In the genomic region with DNA sequence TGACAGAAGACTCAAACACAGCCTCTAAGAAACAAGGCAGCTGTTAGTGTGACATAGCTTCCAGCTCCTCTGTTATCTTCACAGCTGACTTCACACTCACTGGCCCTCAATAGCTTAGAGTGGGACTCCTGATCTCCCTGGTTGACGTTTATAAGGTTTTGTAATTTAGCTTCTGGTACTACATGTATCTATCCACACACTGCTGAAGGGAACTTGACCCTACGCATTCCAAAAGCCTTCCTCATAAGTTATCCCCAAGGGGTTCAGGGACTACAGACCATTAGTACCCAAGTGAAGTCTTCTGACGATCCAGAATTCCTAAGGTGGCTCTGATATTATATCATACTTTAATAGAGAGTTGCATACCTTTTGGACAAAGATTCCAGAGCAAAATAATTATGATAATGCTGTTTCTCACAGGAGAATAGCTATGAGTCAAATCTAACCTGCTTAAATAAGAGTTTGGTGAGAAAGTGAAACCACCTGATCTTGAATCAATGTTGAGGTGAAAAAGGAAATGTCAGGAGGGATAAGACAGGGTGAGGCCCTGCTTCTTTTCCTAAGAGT, we compare ENCODE assay signal across 8 cellular contexts. TPM values are rescaled to one million over a fixed set of nuclear protein-coding genes. Genes with fewer than 3 reads are reported as not detected.
A peak's percentile ranks its signal among the peaks of the same experiment; 100 is the strongest.
DNase-seq lines count a peak whose midpoint lies in the region; ATAC-seq, FAIRE-seq and TF ChIP-seq lines count a peak whose summit lies in the region.

No MANE protein-coding gene starts in this region.

- BruUV-seq in K562 (replicated peaks; lab: Mats Ljungman, UMichigan): no TSS peak

- TF ChIP-seq POLR2A in K562 (conservative IDR thresholded peaks at IDR 0.05): no peak

- CTCF ChIA-PET in K562 (lab: Yijun Ruan, JAX; ENCODE audit: low intra/inter-chr PET ratio): interaction anchor here (1.3 kb wide), 1 partner anchor 19 kb away, joined by 3 read pairs; no protein-coding TSS in a partner anchor

- no peak for TF ChIP-seq RAD21 in K562 (CRISPR knock-in tag; conservative IDR thresholded peaks at IDR 0.05 in 1 of 2, IDR thresholded peaks at IDR 0.05 in 1 of 2)

- no peaks in the 10 kb centered on the region for H3K9me1 ChIP-seq in K562 (ENCODE audit: control insufficient read depth, insufficient read depth, low read length)

- TF ChIP-seq CTCF in K562 (IDR thresholded peaks at IDR 0.05 in 2 of 3, conservative IDR thresholded peaks at IDR 0.05 in 1 of 3; ENCODE audit: insufficient read depth in 2 of 3, low read depth in 1 of 3, low read length in 3 of 3): no peak

- 19% methylated on average over 3 of the region's 3 CpGs for WGBS in K562 (ENCODE audit: insufficient coverage, low coverage, missing lambda C conversion rate)

- DNase-seq in GM03348 (ENCODE audit: low spot score): peak; percentile 35
- DNase-seq in K562 (ENCODE audit: extremely low read depth in 1 of 4, low spot score in 3 of 4): no peak
- DNase-seq in non-pigmented ciliary epithelial cell (ENCODE audit: low read depth): peak; percentile 77
- no peak for DNase-seq in activated gamma-delta T cell (lab: John Stamatoyannopoulos, UW)
- DNase-seq in stimulated activated CD8-positive, alpha-beta memory T cell treated with anti-CD3 and anti-CD28 coated beads, Interleukin-4, amount 100 ng/mL, for 48 hours: no peak
- DNase-seq in NCI-H2081 treated with DMSO at 0.1 percent for 48 hours (lab: John Stamatoyannopoulos, UW): no peak

- POLR2A ChIA-PET in K562 (lab: Yijun Ruan, JAX): interaction anchor here (0.9 to 1.1 kb wide), 2 partner anchors 14 to 17 kb away, joined by 3 read pairs; no protein-coding TSS in a partner anchor

- H3K9ac ChIP-seq in K562 (ENCODE audit: insufficient read depth in 1 of 2, low read depth in 2 of 2, low read length in 2 of 2): no peak overlapping the region

- peak; percentile 49 for ATAC-seq in HG03378 (IDR thresholded peaks at IDR 0.05; ENCODE audit: unreplicated experiment)
- ATAC-seq in K562: peak; percentile 73
- ATAC-seq in HG03460 (IDR thresholded peaks at IDR 0.05; ENCODE audit: unreplicated experiment): no peak

- H3K36me3 ChIP-seq in K562 (ENCODE audit: control insufficient read depth, insufficient read depth, low read length): no peaks in the 10 kb centered on the region

- H3K27me3 ChIP-seq in K562 (ENCODE audit: control insufficient read depth in 2 of 2, insufficient read depth in 2 of 2, low read length in 2 of 2): no peaks in the 10 kb centered on the region

- H3K4me2 ChIP-seq in K562 (ENCODE audit: insufficient read depth, low read length): no peak overlapping the region; the same call in 1 of the 2 replicates

- peak overlapping the region; percentile 15; the same call in 1 of the 2 replicates for H2AFZ ChIP-seq in K562 (ENCODE audit: low read depth, low read length)

- H3K79me2 ChIP-seq in K562 (ENCODE audit: control insufficient read depth, insufficient read depth, low read length): no peaks in the 10 kb centered on the region

- in situ Hi-C loops in K562 (cut with MboI): no loop called here

- no peak for FAIRE-seq in K562 (lab: Jason Lieb, UNC)

- no peaks in the 10 kb centered on the region for H3K9me3 ChIP-seq in K562 (replicated peaks; ENCODE audit: control insufficient read depth, insufficient read depth, low read depth, low read length)

- intact Hi-C loops in K562 (cut with micrococcal nuclease): no loop called here

- no peak overlapping the region for H3K4me3 ChIP-seq in K562

- H4K20me1 ChIP-seq in K562 (replicated peaks; ENCODE audit: control insufficient read depth, insufficient read depth, low read length): no peaks in the 10 kb centered on the region

- H3K27ac ChIP-seq in K562 (ENCODE audit: extremely low read depth, low read depth, low read length): no peak overlapping the region

- no peaks in the 10 kb centered on the region for H3K4me1 ChIP-seq in K562 (replicated peaks in 1 of 2; ENCODE audit: control insufficient read depth in 2 of 2, insufficient read depth in 2 of 2, low read length in 2 of 2)

- TF ChIP-seq EP300 in K562 (IDR thresholded peaks at IDR 0.05; ENCODE audit: low read length): no peak

TF ChIP-seq in K562, 482 proteins besides CTCF, POLR2A, EP300 and RAD21:
- TF ChIP-seq TAF15 (IDR thresholded peaks at IDR 0.05; ENCODE audit: low read depth, low read length) (no peak), CSDE1 (IDR thresholded peaks at IDR 0.05) (no peak)
- TF ChIP-seq, protein P1, sequence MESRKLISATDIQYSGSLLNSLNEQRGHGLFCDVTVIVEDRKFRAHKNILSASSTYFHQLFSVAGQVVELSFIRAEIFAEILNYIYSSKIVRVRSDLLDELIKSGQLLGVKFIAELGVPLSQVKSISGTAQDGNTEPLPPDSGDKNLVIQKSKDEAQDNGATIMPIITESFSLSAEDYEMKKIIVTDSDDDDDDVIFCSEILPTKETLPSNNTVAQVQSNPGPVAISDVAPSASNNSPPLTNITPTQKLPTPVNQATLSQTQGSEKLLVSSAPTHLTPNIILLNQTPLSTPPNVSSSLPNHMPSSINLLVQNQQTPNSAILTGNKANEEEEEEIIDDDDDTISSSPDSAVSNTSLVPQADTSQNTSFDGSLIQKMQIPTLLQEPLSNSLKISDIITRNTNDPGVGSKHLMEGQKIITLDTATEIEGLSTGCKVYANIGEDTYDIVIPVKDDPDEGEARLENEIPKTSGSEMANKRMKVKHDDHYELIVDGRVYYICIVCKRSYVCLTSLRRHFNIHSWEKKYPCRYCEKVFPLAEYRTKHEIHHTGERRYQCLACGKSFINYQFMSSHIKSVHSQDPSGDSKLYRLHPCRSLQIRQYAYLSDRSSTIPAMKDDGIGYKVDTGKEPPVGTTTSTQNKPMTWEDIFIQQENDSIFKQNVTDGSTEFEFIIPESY (CRISPR knock-in tag; IDR thresholded peaks at IDR 0.05): no peak

RNA-seq across cellular contexts. Expression of gene ACACA, which starts 14.5 kb away (rescaled TPM):
- total RNA-seq in K562 (2011; cell fraction: chromatin; rRNA removed; ENCODE audit: low replicate concordance): 448 and 898 TPM in 2 replicates
- 215 and 247 TPM in 2 replicates for total RNA-seq in K562 (2011; cell fraction: nucleolus; rRNA removed)
- total RNA-seq in K562 (2011; cell fraction: nucleoplasm; rRNA removed): 361 and 377 TPM in 2 replicates
- 47.0 and 67.8 TPM in 2 replicates for total RNA-seq in K562 (2014; rRNA removed)
- total RNA-seq in K562 (2014; rRNA removed; fragmentation: Illumina TruSeq; extraction: Trizol): 88.4 and 95.3 TPM in 2 replicates
- total RNA-seq in K562 (2015; rRNA removed; fragmentation: Illumina TruSeq; extraction: Trizol): 94.7 and 100 TPM in 2 replicates
- 135 and 151 TPM in 2 replicates for total RNA-seq in K562 (2021)
- 64.7 and 103 TPM in 2 replicates for polyA plus RNA-seq in K562 (2011; rRNA removed)
- polyA plus RNA-seq in K562 (2011; cell fraction: cytosol; rRNA removed): 76.2 and 81.2 TPM in 2 replicates
- 143 and 189 TPM in 2 replicates for polyA plus RNA-seq in K562 (2011; cell fraction: nucleus; rRNA removed)
- 48.1 and 76.8 TPM in 2 replicates for polyA plus RNA-seq in K562 (2012)
- polyA plus RNA-seq in K562 (2014; fragmentation: Illumina TruSeq; extraction: Trizol): 93.5 and 94.1 TPM in 2 replicates
- polyA plus RNA-seq in K562 (2014; fragmentation: Nextera tagmentation; extraction: Ambion mirVana): 10 to 100 TPM; 35.9 to 42.9 TPM
- 54.9 and 55.3 TPM in 2 replicates for polyA plus RNA-seq in K562 (2014; rRNA removed)
- 202 and 328 TPM in 2 replicates for polyA minus RNA-seq in K562 (2011; rRNA and poly(A)+ RNA removed)
- 111 and 229 TPM in 2 replicates for polyA minus RNA-seq in K562 (2011; cell fraction: cytosol; rRNA and poly(A)+ RNA removed)
- polyA minus RNA-seq in K562 (2011; cell fraction: nucleus; rRNA and poly(A)+ RNA removed): 265 and 290 TPM in 2 replicates

RNA-seq across cellular contexts. Expression of gene TADA2A, which starts 14.6 kb away (rescaled TPM):
- 94.9 and 117 TPM in 2 replicates for total RNA-seq in K562 (2011; cell fraction: chromatin; rRNA removed; ENCODE audit: low replicate concordance)
- 54.7 and 67.1 TPM in 2 replicates for total RNA-seq in K562 (2011; cell fraction: nucleolus; rRNA removed)
- total RNA-seq in K562 (2011; cell fraction: nucleoplasm; rRNA removed): 48.3 and 51.1 TPM in 2 replicates
- 13.8 and 20.0 TPM in 2 replicates for total RNA-seq in K562 (2014; rRNA removed)
- 25.0 and 27.0 TPM in 2 replicates for total RNA-seq in K562 (2014; rRNA removed; fragmentation: Illumina TruSeq; extraction: Trizol)
- 21.8 and 24.1 TPM in 2 replicates for total RNA-seq in K562 (2015; rRNA removed; fragmentation: Illumina TruSeq; extraction: Trizol)
- total RNA-seq in K562 (2021): 24.8 and 26.9 TPM in 2 replicates
- 13.6 and 24.6 TPM in 2 replicates for polyA plus RNA-seq in K562 (2011; rRNA removed)
- 7.5 and 9.1 TPM in 2 replicates for polyA plus RNA-seq in K562 (2011; cell fraction: cytosol; rRNA removed)
- 32.1 and 42.8 TPM in 2 replicates for polyA plus RNA-seq in K562 (2011; cell fraction: nucleus; rRNA removed)
- 21.9 and 30.7 TPM in 2 replicates for polyA plus RNA-seq in K562 (2012)
- 27.1 and 37.7 TPM in 2 replicates for polyA plus RNA-seq in K562 (2014; fragmentation: Illumina TruSeq; extraction: Trizol)
- polyA plus RNA-seq in K562 (2014; fragmentation: Nextera tagmentation; extraction: Ambion mirVana): 10 to 100 TPM; 28.0 to 33.5 TPM
- polyA plus RNA-seq in K562 (2014; rRNA removed): 18.5 and 21.3 TPM in 2 replicates
- polyA minus RNA-seq in K562 (2011; rRNA and poly(A)+ RNA removed): 37.8 and 62.7 TPM in 2 replicates
- 10.0 and 13.8 TPM in 2 replicates for polyA minus RNA-seq in K562 (2011; cell fraction: cytosol; rRNA and poly(A)+ RNA removed)
- polyA minus RNA-seq in K562 (2011; cell fraction: nucleus; rRNA and poly(A)+ RNA removed): 32.9 and 33.0 TPM in 2 replicates

RNA-seq across cellular contexts. Expression of gene C17orf78, which starts 16.3 kb away (rescaled TPM):
- total RNA-seq in K562 (2011; cell fraction: chromatin; rRNA removed; ENCODE audit: low replicate concordance): not detected in 2 replicates
- total RNA-seq in K562 (2011; cell fraction: nucleolus; rRNA removed): not detected in 2 replicates
- total RNA-seq in K562 (2011; cell fraction: nucleoplasm; rRNA removed): not detected in 2 replicates
- total RNA-seq in K562 (2014; rRNA removed) (not detected in 2 replicates), K562 (2014; rRNA removed; fragmentation: Illumina TruSeq; extraction: Trizol) (not detected in 2 replicates), K562 (2015; rRNA removed; fragmentation: Illumina TruSeq; extraction: Trizol) (not detected in 2 replicates), K562 (2021) (not detected in 2 replicates)
- polyA plus RNA-seq in K562 (2011; rRNA removed) (not detected in 2 replicates), K562 (2014; fragmentation: Illumina TruSeq; extraction: Trizol) (not detected in 2 replicates), K562 (2014; fragmentation: Nextera tagmentation; extraction: Ambion mirVana) (not detected), K562 (2014; rRNA removed) (not detected in 2 replicates)
- not detected in 2 replicates for polyA plus RNA-seq in K562 (2011; cell fraction: cytosol; rRNA removed)
- polyA plus RNA-seq in K562 (2011; cell fraction: nucleus; rRNA removed): not detected in 2 replicates
- not detected in 2 replicates for polyA plus RNA-seq in K562 (2012)
- polyA minus RNA-seq in K562 (2011; rRNA and poly(A)+ RNA removed): not detected in 2 replicates
- not detected in 2 replicates for polyA minus RNA-seq in K562 (2011; cell fraction: cytosol; rRNA and poly(A)+ RNA removed)
- not detected in 2 replicates for polyA minus RNA-seq in K562 (2011; cell fraction: nucleus; rRNA and poly(A)+ RNA removed)

Comparison
In these comparisons a context has a peak if more than half of its experiments do, and no peak if none do; other contexts are left out.
1. DNase-seq: peak in GM03348 (single experiment) and non-pigmented ciliary epithelial cell (single experiment); none in K562 (0 of 4), activated gamma-delta T cell (single experiment), stimulated activated CD8-positive, alpha-beta memory T cell treated with anti-CD3 and anti-CD28 coated beads, Interleukin-4, amount 100 ng/mL, for 48 hours (single experiment) and NCI-H2081 treated with DMSO at 0.1 percent for 48 hours (single experiment).